Comparison of ENCODE assay signal across 1 cellular context in the genomic region with DNA sequence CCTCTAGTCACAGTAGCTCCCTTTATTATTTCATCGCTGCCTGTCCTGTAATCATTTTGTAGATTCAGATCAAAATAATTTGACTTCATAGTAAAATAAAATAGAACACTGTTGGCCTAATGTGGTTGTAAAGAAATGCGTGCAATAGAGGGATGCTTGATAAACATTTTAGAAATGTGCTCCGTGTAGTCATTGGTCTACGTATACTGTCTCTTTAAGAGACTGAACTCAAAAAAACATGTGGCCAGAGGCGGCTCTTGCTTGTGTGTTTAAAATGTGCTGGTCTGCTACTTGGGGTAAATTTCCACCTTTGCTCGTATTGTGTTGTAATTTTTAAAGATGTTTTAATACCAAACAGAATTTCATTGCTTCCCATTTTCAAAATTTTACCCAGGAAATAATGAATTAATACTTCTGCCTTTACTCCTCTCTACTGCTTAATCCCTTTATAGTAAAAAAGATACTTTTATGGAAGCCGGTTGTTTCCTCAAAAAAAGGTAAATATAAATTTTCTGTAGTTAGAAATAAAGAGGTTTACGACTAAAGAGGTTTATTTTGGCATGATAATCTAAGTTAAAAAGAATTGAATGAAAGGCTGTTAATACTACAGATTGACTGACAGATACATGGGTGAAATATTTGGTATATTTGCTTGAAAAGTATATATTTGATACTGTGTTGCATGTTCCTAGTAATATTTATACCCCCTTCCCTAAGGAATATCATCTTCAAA.
TF ChIP-seq lines count a peak whose summit lies in the region.

No MANE protein-coding gene starts in this region.

TF ChIP-seq in GM12878, 131 proteins besides CTCF, POLR2A, EP300 and RAD21 (continued from another document):
- TF ChIP-seq, protein P1, sequence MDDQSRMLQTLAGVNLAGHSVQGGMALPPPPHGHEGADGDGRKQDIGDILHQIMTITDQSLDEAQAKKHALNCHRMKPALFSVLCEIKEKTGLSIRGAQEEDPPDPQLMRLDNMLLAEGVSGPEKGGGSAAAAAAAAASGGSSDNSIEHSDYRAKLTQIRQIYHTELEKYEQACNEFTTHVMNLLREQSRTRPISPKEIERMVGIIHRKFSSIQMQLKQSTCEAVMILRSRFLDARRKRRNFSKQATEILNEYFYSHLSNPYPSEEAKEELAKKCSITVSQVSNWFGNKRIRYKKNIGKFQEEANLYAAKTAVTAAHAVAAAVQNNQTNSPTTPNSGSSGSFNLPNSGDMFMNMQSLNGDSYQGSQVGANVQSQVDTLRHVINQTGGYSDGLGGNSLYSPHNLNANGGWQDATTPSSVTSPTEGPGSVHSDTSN (IDR thresholded peaks at IDR 0.05; ENCODE audit: insufficient replicate concordance, low read depth, low read length): no peak
- TF ChIP-seq RFX5 (IDR thresholded peaks at IDR 0.05; ENCODE audit: low read depth, low read length): no peak
